Comparison of ENCODE assay signal across 18 cellular contexts in genomic region chr9:95877984-95878383, GRCh38.
"Had no signal": no experiment of that assay in that cellular context is flagged by ENCODE, and none has a peak within 500 bp of the region (broad histone marks: within the 10 kb centered on the region; RNA-seq: fewer than 3 reads in every experiment).

No MANE protein-coding gene starts in this region.

- H3K27ac Mint-ChIP-seq: activated CD8-positive, alpha-beta memory T cell treated with anti-CD3 and anti-CD28 coated beads, Interleukin-2, amount 10 ng/mL, durations not matched to agents 7 days and 5 days had no signal

- H3K27ac ChIP-seq: colonic mucosa, heart left ventricle, left ventricle myocardium inferior, prostate gland, right atrium auricular region, transverse colon, uterus had no signal

- DNase-seq: activated CD8-positive, alpha-beta memory T cell treated with anti-CD3 and anti-CD28 coated beads, Interleukin-2, amount 10 ng/mL, durations not matched to agents 7 days and 5 days; activated naive CD4-positive, alpha-beta T cell treated with anti-CD3 and anti-CD28 coated beads, Interleukin-2, amount 50 U/mL, for 16 hours; aorta; colonic mucosa; erythroblast; heart left ventricle; kidney glomerular epithelial cell; left ventricle myocardium inferior; mammary epithelial cell; stimulated activated CD4-positive, alpha-beta T cell treated with anti-CD3 and anti-CD28 coated beads, Interleukin-2, amount 100 ng/mL, for 24 hours; stimulated activated naive CD8-positive, alpha-beta T cell treated with anti-CD3 and anti-CD28 coated beads, Interleukin-15, Interleukin-2, amounts not matched to agents 100 U/mL and 50 U/mL, for 24 hours; T1000; transverse colon; uterus had no signal

- H3K4me1 ChIP-seq: uterus had no signal

- H3K27me3 Mint-ChIP-seq: activated CD8-positive, alpha-beta memory T cell treated with anti-CD3 and anti-CD28 coated beads, Interleukin-2, amount 10 ng/mL, durations not matched to agents 7 days and 5 days; central memory CD8-positive, alpha-beta T cell had no signal

- FAIRE-seq: frontal cortex had no signal

- H3K36me3 ChIP-seq: colonic mucosa, prostate gland, right atrium auricular region, uterus had no signal

- ATAC-seq: activated CD8-positive, alpha-beta memory T cell treated with anti-CD3 and anti-CD28 coated beads, Interleukin-2, amount 10 ng/mL, durations not matched to agents 7 days and 5 days; heart left ventricle; stimulated activated naive CD8-positive, alpha-beta T cell treated with anti-CD3 and anti-CD28 coated beads, Interleukin-15, Interleukin-2, amounts not matched to agents 100 U/mL and 50 U/mL, for 24 hours had no signal

- H3K27me3 ChIP-seq: colonic mucosa, heart left ventricle, right atrium auricular region, transverse colon, uterus had no signal

- H3K4me3 Mint-ChIP-seq: activated CD8-positive, alpha-beta memory T cell treated with anti-CD3 and anti-CD28 coated beads, Interleukin-2, amount 10 ng/mL, durations not matched to agents 7 days and 5 days; central memory CD8-positive, alpha-beta T cell had no signal

- H3K9me3 Mint-ChIP-seq: central memory CD8-positive, alpha-beta T cell had no signal

- H3K9me3 ChIP-seq: colonic mucosa, heart left ventricle, left ventricle myocardium inferior, prostate gland, right atrium auricular region, transverse colon, uterus had no signal

- H3K4me3 ChIP-seq: colonic mucosa, heart left ventricle, left ventricle myocardium inferior, prostate gland, right atrium auricular region, transverse colon, uterus had no signal
